In genomic region chr11:2794947-2795346, GRCh38 we compare ENCODE assay signal across 15 cellular contexts.
DNase-seq lines count a peak whose midpoint lies in the region; ATAC-seq, FAIRE-seq and TF ChIP-seq lines count a peak whose summit lies in the region.
"Had no signal": no experiment of that assay in that cellular context is flagged by ENCODE, and none has a peak within 500 bp of the region (broad histone marks: within the 10 kb centered on the region; RNA-seq: fewer than 3 reads in every experiment).

No MANE protein-coding gene starts in this region.

- H3K4me1 ChIP-seq in right lobe of liver (no peaks in the 10 kb centered on the region), HepG2 (ENCODE audit: insufficient read depth, low read length) (peaks cover 7% of the 10 kb centered on the region; the same call in 1 of the 2 replicates), aorta (ENCODE audit: control insufficient read depth in 1 of 2, insufficient read depth in 2 of 2, low read length in 2 of 2) (no peaks in the 10 kb centered on the region)

- H3K27me3 ChIP-seq in right lobe of liver (no peaks in the 10 kb centered on the region), HepG2 (ENCODE audit: control insufficient read depth in 1 of 2, insufficient read depth in 2 of 2, low read length in 2 of 2) (peaks cover 14 to 78% of the 10 kb centered on the region in 2 experiments), aorta (ENCODE audit: control insufficient read depth in 1 of 2, insufficient read depth in 2 of 2, low read length in 1 of 2) (no peaks in the 10 kb centered on the region)

- TF ChIP-seq EP300 in HepG2 (IDR thresholded peaks at IDR 0.05; ENCODE audit: low read depth in 2 of 2, low read length in 2 of 2) (no peak), HepG2 (CRISPR knock-in tag; IDR thresholded peaks at IDR 0.05; ENCODE audit: borderline replicate concordance) (no peak)

- intact Hi-C loops in right lobe of liver (cut with DNase I), result no loop called here
- intact Hi-C loops in HepG2 (cut with micrococcal nuclease; ENCODE audit: unreplicated experiment), result no loop called here
- intact Hi-C loops in left cardiac atrium (cut with DNase I), result no loop called here
- intact Hi-C loops in aorta (cut with DNase I), result loop anchor here in 1 of 2 donors (5.0 kb wide), 1 partner anchor 32 kb away; no protein-coding TSS in a partner anchor

- H3K27ac ChIP-seq in right lobe of liver (no peak overlapping the region), HepG2 (ENCODE audit: extremely low read length, insufficient read depth, low read length) (no peak overlapping the region), aorta (ENCODE audit: low read depth in 1 of 2, low read length in 2 of 2) (no peak overlapping the region)
- H3K27ac ChIP-seq: VCaP had no signal

- DNase-seq in right lobe of liver, result peak; percentile 16 to 44 (median 43)
- no peak for DNase-seq in HepG2 (ENCODE audit: low spot score)
- peak; percentile 19 for DNase-seq in left cardiac atrium
- peak; percentile 80 for DNase-seq in osteocyte (ENCODE audit: extremely low spot score, unreplicated experiment)
- peak; percentile 42 to 61 for DNase-seq in aorta
- DNase-seq in foreskin fibroblast, result no peak
- DNase-seq in NCI-H345 treated with DMSO at 0.1 percent for 48 hours (lab: John Stamatoyannopoulos, UW; ENCODE audit: unreplicated experiment), result no peak
- DNase-seq: foreskin melanocyte; NCI-H82; small intestine; stimulated activated naive CD4-positive, alpha-beta T cell had no signal

- H3K36me3 Mint-ChIP-seq in osteocyte (ENCODE audit: unreplicated experiment), result no peaks in the 10 kb centered on the region

- TF ChIP-seq POLR2A in right lobe of liver (IDR thresholded peaks at IDR 0.05) (no peak), HepG2 (IDR thresholded peaks at IDR 0.05; ENCODE audit: insufficient read depth in 1 of 2, low read depth in 2 of 2, low read length in 2 of 2) (no peak)

- peaks cover 9% of the 10 kb centered on the region for H3K9me3 Mint-ChIP-seq in osteocyte (ENCODE audit: unreplicated experiment)

- in situ Hi-C loops in HepG2 (cut with HindIII; ENCODE audit: extremely low pct_ligation_motif_present, low pct_unique_long_range_greater_than_20kb), result no loop called here

- H3K36me3 ChIP-seq in right lobe of liver, result no peaks in the 10 kb centered on the region
- no peaks in the 10 kb centered on the region for H3K36me3 ChIP-seq in HepG2 (replicated peaks in 1 of 2; ENCODE audit: control insufficient read depth in 1 of 2, insufficient read depth in 2 of 2, low read length in 2 of 2)
- H3K36me3 ChIP-seq in aorta (ENCODE audit: control insufficient read depth in 1 of 2, insufficient read depth in 2 of 2, low read length in 1 of 2), result no peaks in the 10 kb centered on the region

- H3K9ac ChIP-seq in HepG2 (ENCODE audit: insufficient read depth, low read depth, low read length), result no peak overlapping the region

- H3K9me3 ChIP-seq in right lobe of liver (no peaks in the 10 kb centered on the region), HepG2 (ENCODE audit: low read length) (no peaks in the 10 kb centered on the region), aorta (ENCODE audit: control insufficient read depth, low read length) (no peaks in the 10 kb centered on the region)

- no peak for FAIRE-seq in HepG2 (lab: Jason Lieb, UNC)
- FAIRE-seq: D721Med, small intestine had no signal

- POLR2A ChIA-PET in HepG2 (lab: Yijun Ruan, JAX), result no interaction called here

- H3K4me3 Mint-ChIP-seq in osteocyte (ENCODE audit: unreplicated experiment), result no peak overlapping the region
- H3K4me3 Mint-ChIP-seq: neural crest cell had no signal

- CTCF ChIA-PET in HepG2 (lab: Yijun Ruan, JAX; ENCODE audit: low intra/inter-chr PET ratio, low total read pairs), result no interaction called here

- WGBS in right lobe of liver (ENCODE audit: insufficient coverage, low coverage, low lambda C conversion rate, missing lambda C conversion rate), result 62% methylated on average over 5 of the region's 13 CpGs
- 38% methylated on average over 12 of the region's 13 CpGs for WGBS in HepG2 (ENCODE audit: low lambda C conversion rate)
- 90 to 92% methylated on average over 13 of the region's 13 CpGs for whole genome bisulfite sequencing in aorta, 2 donors

- H3K4me2 ChIP-seq in HepG2 (ENCODE audit: low read depth, low read length), result no peak overlapping the region

- no peak for ATAC-seq in right lobe of liver
- no peak for ATAC-seq in HepG2
- ATAC-seq in left cardiac atrium, result no peak
- ATAC-seq in aorta (ENCODE audit: low FRiP score), result no peak
- ATAC-seq in GM18498 (IDR thresholded peaks at IDR 0.05; ENCODE audit: unreplicated experiment), result no peak

- BruUV-seq in HepG2 (replicated peaks; lab: Mats Ljungman, UMichigan), result no TSS peak

- no peak overlapping the region for H3K27ac Mint-ChIP-seq in osteocyte (ENCODE audit: unreplicated experiment)

- H3K4me1 Mint-ChIP-seq in osteocyte (ENCODE audit: unreplicated experiment), result no peaks in the 10 kb centered on the region

- TF ChIP-seq CTCF in right lobe of liver (IDR thresholded peaks at IDR 0.05) (no peak), HepG2 (CRISPR knock-in tag; IDR thresholded peaks at IDR 0.05) (no peak), osteocyte (IDR thresholded peaks at IDR 0.05) (no peak), foreskin fibroblast (IDR thresholded peaks at IDR 0.05; ENCODE audit: low read depth, low read length) (no peak)

- TF ChIP-seq RAD21 in HepG2 (CRISPR knock-in tag; IDR thresholded peaks at IDR 0.05), result no peak

- peaks cover 17% of the 10 kb centered on the region for H3K27me3 Mint-ChIP-seq in osteocyte (ENCODE audit: unreplicated experiment)

- no peak overlapping the region for H2AFZ ChIP-seq in HepG2 (ENCODE audit: low read length)

- H3K79me2 ChIP-seq in HepG2 (ENCODE audit: insufficient read depth, low read length), result no peaks in the 10 kb centered on the region

- H4K20me1 ChIP-seq in HepG2 (ENCODE audit: insufficient read depth, low read length), result 0 out of 2 replicates have a peak, but pooled peaks cover 2% of the 10 kb centered on the region

- no peak overlapping the region for H3K4me3 ChIP-seq in right lobe of liver
- no peak overlapping the region for H3K4me3 ChIP-seq in HepG2 (replicated peaks in 1 of 3; ENCODE audit: insufficient read depth in 1 of 3, low read depth in 2 of 3, low read length in 3 of 3)
- H3K4me3 ChIP-seq in aorta (ENCODE audit: low read length in 2 of 2), result no peak overlapping the region
- no peak overlapping the region for H3K4me3 ChIP-seq in foreskin fibroblast (ENCODE audit: low read depth in 1 of 2, low read length in 2 of 2)

TF ChIP-seq in HepG2, 621 proteins besides CTCF, POLR2A, EP300 and RAD21 (continues in another document):
- TF ChIP-seq ZNF12 (CRISPR knock-in tag; IDR thresholded peaks at IDR 0.05) (no peak), POGK (CRISPR knock-in tag; conservative IDR thresholded peaks at IDR 0.05) (no peak), NFIB (CRISPR knock-in tag; IDR thresholded peaks at IDR 0.05; ENCODE audit: borderline replicate concordance) (no peak), HNRNPH1 (optimal IDR thresholded peaks at IDR 0.05; ENCODE audit: low read depth, low read length) (no peak), NCOA1 (CRISPR knock-in tag; IDR thresholded peaks at IDR 0.05) (no peak), MLX (CRISPR knock-in tag; IDR thresholded peaks at IDR 0.05) (no peak), ZNF616 (CRISPR knock-in tag; IDR thresholded peaks at IDR 0.05; ENCODE audit: low read depth) (no peak), ZUFSP (CRISPR knock-in tag; IDR thresholded peaks at IDR 0.05; ENCODE audit: borderline replicate concordance) (no peak), ZNF501 (CRISPR knock-in tag; IDR thresholded peaks at IDR 0.05) (no peak), ADNP (CRISPR knock-in tag; IDR thresholded peaks at IDR 0.05) (no peak)

Comparison
In these comparisons a context has a peak if more than half of its experiments do, and no peak if none do; other contexts are left out.
1. DNase-seq: peak in right lobe of liver (3 of 3), left cardiac atrium (single experiment), osteocyte (single experiment) and aorta (2 of 2); none in HepG2 (single experiment), foreskin fibroblast (0 of 2) and NCI-H345 treated with DMSO at 0.1 percent for 48 hours (single experiment).